In the genomic region with DNA sequence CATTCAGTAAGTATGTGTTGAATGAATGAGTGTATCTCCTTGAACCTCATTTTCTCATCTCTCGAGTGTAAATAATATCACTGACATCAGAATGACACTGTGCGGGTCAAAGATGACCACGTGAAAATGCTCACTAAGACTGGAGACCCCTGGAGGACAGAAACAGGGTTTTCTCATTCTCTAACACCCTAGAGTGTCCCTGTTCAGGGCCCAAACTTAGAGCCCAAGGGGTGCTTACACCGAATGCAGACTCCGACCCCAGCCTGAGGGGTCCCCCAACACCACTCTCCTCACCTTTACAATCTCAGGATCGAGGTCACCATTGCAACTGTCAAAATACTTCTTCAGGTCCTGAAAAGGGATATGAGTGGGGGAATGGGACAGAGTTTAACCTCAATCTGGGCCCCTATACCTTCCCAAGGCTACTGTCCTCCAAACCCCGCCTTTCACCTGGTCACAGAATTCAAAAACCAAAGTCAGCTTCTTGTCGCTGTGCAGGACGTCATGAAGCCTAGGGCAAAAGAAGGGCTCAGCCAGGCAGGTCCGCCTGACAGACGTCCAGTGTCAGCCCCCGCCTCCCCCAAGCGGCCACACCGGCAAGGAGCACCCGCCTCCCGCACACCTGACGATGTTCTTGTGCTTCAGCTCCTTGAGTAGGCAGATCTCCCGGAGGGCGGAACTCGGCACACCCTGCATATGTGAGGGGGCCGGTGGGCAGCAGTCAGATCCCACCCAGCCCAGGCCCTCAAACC, we compare ENCODE assay signal across 1 cellular context.
TF ChIP-seq lines count a peak whose summit lies in the region.

No MANE protein-coding gene starts in this region.

TF ChIP-seq in K562, 482 proteins besides CTCF, POLR2A, EP300 and RAD21 (continued from another document and continues in another):
- TF ChIP-seq, protein P1, sequence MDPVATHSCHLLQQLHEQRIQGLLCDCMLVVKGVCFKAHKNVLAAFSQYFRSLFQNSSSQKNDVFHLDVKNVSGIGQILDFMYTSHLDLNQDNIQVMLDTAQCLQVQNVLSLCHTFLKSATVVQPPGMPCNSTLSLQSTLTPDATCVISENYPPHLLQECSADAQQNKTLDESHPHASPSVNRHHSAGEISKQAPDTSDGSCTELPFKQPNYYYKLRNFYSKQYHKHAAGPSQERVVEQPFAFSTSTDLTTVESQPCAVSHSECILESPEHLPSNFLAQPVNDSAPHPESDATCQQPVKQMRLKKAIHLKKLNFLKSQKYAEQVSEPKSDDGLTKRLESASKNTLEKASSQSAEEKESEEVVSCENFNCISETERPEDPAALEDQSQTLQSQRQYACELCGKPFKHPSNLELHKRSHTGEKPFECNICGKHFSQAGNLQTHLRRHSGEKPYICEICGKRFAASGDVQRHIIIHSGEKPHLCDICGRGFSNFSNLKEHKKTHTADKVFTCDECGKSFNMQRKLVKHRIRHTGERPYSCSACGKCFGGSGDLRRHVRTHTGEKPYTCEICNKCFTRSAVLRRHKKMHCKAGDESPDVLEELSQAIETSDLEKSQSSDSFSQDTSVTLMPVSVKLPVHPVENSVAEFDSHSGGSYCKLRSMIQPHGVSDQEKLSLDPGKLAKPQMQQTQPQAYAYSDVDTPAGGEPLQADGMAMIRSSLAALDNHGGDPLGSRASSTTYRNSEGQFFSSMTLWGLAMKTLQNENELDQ (CRISPR knock-in tag; IDR thresholded peaks at IDR 0.05; ENCODE audit: borderline replicate concordance) = no peak
- no peak for TF ChIP-seq SMARCA5 (IDR thresholded peaks at IDR 0.05)
- no peak for TF ChIP-seq RFX7 (CRISPR knock-in tag; IDR thresholded peaks at IDR 0.05)
- TF ChIP-seq CBX5 (IDR thresholded peaks at IDR 0.05; ENCODE audit: borderline replicate concordance, low read depth) = no peak
- peak; percentile 77; the same call in 1 of the 2 replicates for TF ChIP-seq NBN (IDR thresholded peaks at IDR 0.05; ENCODE audit: low read depth)
- no peak for TF ChIP-seq POLR3G (IDR thresholded peaks at IDR 0.05; ENCODE audit: extremely low read depth, insufficient read length, insufficient replicate concordance)
- TF ChIP-seq PHTF2 (CRISPR knock-in tag; IDR thresholded peaks at IDR 0.05) = no peak
- TF ChIP-seq, protein P2, sequence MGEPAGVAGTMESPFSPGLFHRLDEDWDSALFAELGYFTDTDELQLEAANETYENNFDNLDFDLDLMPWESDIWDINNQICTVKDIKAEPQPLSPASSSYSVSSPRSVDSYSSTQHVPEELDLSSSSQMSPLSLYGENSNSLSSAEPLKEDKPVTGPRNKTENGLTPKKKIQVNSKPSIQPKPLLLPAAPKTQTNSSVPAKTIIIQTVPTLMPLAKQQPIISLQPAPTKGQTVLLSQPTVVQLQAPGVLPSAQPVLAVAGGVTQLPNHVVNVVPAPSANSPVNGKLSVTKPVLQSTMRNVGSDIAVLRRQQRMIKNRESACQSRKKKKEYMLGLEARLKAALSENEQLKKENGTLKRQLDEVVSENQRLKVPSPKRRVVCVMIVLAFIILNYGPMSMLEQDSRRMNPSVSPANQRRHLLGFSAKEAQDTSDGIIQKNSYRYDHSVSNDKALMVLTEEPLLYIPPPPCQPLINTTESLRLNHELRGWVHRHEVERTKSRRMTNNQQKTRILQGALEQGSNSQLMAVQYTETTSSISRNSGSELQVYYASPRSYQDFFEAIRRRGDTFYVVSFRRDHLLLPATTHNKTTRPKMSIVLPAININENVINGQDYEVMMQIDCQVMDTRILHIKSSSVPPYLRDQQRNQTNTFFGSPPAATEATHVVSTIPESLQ (CRISPR knock-in tag; IDR thresholded peaks at IDR 0.05) = no peak
- TF ChIP-seq ZFX (CRISPR knock-in tag; IDR thresholded peaks at IDR 0.05) = no peak
- TF ChIP-seq PCBP1 (IDR thresholded peaks at IDR 0.05; ENCODE audit: low read depth, low read length, poor library complexity, severe bottlenecking) = no peak
- TF ChIP-seq, protein P3, sequence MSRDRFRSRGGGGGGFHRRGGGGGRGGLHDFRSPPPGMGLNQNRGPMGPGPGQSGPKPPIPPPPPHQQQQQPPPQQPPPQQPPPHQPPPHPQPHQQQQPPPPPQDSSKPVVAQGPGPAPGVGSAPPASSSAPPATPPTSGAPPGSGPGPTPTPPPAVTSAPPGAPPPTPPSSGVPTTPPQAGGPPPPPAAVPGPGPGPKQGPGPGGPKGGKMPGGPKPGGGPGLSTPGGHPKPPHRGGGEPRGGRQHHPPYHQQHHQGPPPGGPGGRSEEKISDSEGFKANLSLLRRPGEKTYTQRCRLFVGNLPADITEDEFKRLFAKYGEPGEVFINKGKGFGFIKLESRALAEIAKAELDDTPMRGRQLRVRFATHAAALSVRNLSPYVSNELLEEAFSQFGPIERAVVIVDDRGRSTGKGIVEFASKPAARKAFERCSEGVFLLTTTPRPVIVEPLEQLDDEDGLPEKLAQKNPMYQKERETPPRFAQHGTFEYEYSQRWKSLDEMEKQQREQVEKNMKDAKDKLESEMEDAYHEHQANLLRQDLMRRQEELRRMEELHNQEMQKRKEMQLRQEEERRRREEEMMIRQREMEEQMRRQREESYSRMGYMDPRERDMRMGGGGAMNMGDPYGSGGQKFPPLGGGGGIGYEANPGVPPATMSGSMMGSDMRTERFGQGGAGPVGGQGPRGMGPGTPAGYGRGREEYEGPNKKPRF (IDR thresholded peaks at IDR 0.05; ENCODE audit: low read depth, low read length) = no peak
- no peak for TF ChIP-seq CHD1 (IDR thresholded peaks at IDR 0.05; ENCODE audit: low read length)
- no peak for TF ChIP-seq TRIM28 (IDR thresholded peaks at IDR 0.05)
- TF ChIP-seq, protein P4, sequence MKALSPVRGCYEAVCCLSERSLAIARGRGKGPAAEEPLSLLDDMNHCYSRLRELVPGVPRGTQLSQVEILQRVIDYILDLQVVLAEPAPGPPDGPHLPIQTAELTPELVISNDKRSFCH (CRISPR knock-in tag; IDR thresholded peaks at IDR 0.05) = no peak
- TF ChIP-seq, protein P4 (tag; IDR thresholded peaks at IDR 0.05) = peak; percentile 29; the same call in 1 of the 2 replicates
- TF ChIP-seq, protein P5, sequence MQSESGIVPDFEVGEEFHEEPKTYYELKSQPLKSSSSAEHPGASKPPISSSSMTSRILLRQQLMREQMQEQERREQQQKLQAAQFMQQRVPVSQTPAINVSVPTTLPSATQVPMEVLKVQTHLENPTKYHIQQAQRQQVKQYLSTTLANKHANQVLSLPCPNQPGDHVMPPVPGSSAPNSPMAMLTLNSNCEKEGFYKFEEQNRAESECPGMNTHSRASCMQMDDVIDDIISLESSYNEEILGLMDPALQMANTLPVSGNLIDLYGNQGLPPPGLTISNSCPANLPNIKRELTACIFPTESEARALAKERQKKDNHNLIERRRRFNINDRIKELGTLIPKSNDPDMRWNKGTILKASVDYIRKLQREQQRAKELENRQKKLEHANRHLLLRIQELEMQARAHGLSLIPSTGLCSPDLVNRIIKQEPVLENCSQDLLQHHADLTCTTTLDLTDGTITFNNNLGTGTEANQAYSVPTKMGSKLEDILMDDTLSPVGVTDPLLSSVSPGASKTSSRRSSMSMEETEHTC (IDR thresholded peaks at IDR 0.05) = peak; percentile 58; the same call in 1 of the 2 replicates
- TF ChIP-seq XRCC4 (IDR thresholded peaks at IDR 0.05; ENCODE audit: extremely low read depth, insufficient read depth, insufficient read length) = no peak
- no peak for TF ChIP-seq TFAM (CRISPR knock-in tag; conservative IDR thresholded peaks at IDR 0.05)
- TF ChIP-seq ZNF507 (tag; conservative IDR thresholded peaks at IDR 0.05) = no peak
- TF ChIP-seq FOXA1 (IDR thresholded peaks at IDR 0.05; ENCODE audit: borderline replicate concordance) = no peak
- TF ChIP-seq WHSC1 (IDR thresholded peaks at IDR 0.05; ENCODE audit: low read length) = no peak
- TF ChIP-seq RB1 (IDR thresholded peaks at IDR 0.05; ENCODE audit: low read depth) = no peak
- no peak for TF ChIP-seq ZNF57 (CRISPR knock-in tag; IDR thresholded peaks at IDR 0.05)
- TF ChIP-seq MBD2 (IDR thresholded peaks at IDR 0.05; ENCODE audit: borderline replicate concordance, low read depth) = peak; percentile 39; the same call in 1 of the 2 replicates
- TF ChIP-seq, protein P6, sequence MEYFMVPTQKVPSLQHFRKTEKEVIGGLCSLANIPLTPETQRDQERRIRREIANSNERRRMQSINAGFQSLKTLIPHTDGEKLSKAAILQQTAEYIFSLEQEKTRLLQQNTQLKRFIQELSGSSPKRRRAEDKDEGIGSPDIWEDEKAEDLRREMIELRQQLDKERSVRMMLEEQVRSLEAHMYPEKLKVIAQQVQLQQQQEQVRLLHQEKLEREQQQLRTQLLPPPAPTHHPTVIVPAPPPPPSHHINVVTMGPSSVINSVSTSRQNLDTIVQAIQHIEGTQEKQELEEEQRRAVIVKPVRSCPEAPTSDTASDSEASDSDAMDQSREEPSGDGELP (CRISPR knock-in tag; IDR thresholded peaks at IDR 0.05; ENCODE audit: borderline replicate concordance) = peak; percentile 76; the same call in 1 of the 2 replicates
- TF ChIP-seq, protein P7, sequence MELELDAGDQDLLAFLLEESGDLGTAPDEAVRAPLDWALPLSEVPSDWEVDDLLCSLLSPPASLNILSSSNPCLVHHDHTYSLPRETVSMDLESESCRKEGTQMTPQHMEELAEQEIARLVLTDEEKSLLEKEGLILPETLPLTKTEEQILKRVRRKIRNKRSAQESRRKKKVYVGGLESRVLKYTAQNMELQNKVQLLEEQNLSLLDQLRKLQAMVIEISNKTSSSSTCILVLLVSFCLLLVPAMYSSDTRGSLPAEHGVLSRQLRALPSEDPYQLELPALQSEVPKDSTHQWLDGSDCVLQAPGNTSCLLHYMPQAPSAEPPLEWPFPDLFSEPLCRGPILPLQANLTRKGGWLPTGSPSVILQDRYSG (tag; conservative IDR thresholded peaks at IDR 0.05; ENCODE audit: low read depth) = no peak
- TF ChIP-seq KLF6 (CRISPR knock-in tag; IDR thresholded peaks at IDR 0.05; ENCODE audit: borderline replicate concordance) = no peak
- TF ChIP-seq PTTG1 (tag; IDR thresholded peaks at IDR 0.05; ENCODE audit: low read depth) = no peak
- TF ChIP-seq SAP30 (IDR thresholded peaks at IDR 0.05; ENCODE audit: borderline replicate concordance, insufficient read depth, low read depth, low read length, poor library complexity, severe bottlenecking) = no peak
- no peak for TF ChIP-seq CSDE1 (IDR thresholded peaks at IDR 0.05)
- no peak for TF ChIP-seq NFXL1 (CRISPR knock-in tag; IDR thresholded peaks at IDR 0.05)
- no peak for TF ChIP-seq RAD51 (IDR thresholded peaks at IDR 0.05; ENCODE audit: borderline replicate concordance, low read depth)
- TF ChIP-seq ZNF830 (CRISPR knock-in tag; IDR thresholded peaks at IDR 0.05) = no peak
- no peak for TF ChIP-seq ZNF445 (CRISPR knock-in tag; IDR thresholded peaks at IDR 0.05; ENCODE audit: low read depth)
- peak; percentile 71 for TF ChIP-seq SP1 (CRISPR knock-in tag; IDR thresholded peaks at IDR 0.05)
- TF ChIP-seq RCOR1 (IDR thresholded peaks at IDR 0.05; ENCODE audit: borderline replicate concordance in 1 of 2, low read depth in 2 of 2, low read length in 2 of 2) = peak in 1 of 2 experiments; percentile 47; a peak in 1 of 4 replicates
- no peak for TF ChIP-seq ELF1 (tag; IDR thresholded peaks at IDR 0.05)
- TF ChIP-seq TCFL5 (CRISPR knock-in tag; conservative IDR thresholded peaks at IDR 0.05) = no peak
- TF ChIP-seq STAT5B (CRISPR knock-in tag; IDR thresholded peaks at IDR 0.05) = no peak
- TF ChIP-seq, protein P8, sequence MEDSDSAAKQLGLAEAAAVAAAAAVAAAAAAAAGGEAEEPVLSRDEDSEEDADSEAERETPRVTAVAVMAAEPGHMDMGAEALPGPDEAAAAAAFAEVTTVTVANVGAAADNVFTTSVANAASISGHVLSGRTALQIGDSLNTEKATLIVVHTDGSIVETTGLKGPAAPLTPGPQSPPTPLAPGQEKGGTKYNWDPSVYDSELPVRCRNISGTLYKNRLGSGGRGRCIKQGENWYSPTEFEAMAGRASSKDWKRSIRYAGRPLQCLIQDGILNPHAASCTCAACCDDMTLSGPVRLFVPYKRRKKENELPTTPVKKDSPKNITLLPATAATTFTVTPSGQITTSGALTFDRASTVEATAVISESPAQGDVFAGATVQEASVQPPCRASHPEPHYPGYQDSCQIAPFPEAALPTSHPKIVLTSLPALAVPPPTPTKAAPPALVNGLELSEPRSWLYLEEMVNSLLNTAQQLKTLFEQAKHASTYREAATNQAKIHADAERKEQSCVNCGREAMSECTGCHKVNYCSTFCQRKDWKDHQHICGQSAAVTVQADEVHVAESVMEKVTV (CRISPR knock-in tag; IDR thresholded peaks at IDR 0.05) = no peak
- TF ChIP-seq CBFB (CRISPR knock-in tag; IDR thresholded peaks at IDR 0.05) = no peak
- no peak for TF ChIP-seq E2F3 (CRISPR knock-in tag; IDR thresholded peaks at IDR 0.05)
- TF ChIP-seq FOS (IDR thresholded peaks at IDR 0.05; ENCODE audit: extremely low read depth, insufficient read length) = no peak
- no peak for TF ChIP-seq ETS2 (tag; IDR thresholded peaks at IDR 0.05; ENCODE audit: borderline replicate concordance, poor library complexity, severe bottlenecking)
